ENCODE assay signal across 15 cellular contexts in the genomic region with DNA sequence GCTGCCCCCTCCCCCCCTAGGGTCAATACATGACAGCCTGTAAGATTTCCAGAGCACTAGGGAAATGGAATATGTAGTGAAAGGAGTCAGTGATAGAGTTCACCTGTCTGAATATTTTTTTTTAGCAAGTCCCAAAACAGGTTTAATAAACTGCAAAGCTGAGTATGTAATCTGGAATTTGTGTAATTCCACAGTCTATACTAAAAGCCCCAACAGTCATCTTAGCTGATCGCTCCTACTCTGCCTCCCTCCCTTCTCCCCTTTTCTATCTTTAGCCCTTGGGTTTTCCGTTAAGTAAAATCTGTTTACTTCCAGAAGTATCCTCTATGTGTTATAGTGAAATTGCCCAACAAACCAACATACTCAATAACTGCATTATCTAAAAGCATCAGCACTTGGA. TPM values are rescaled to one million over a fixed set of nuclear protein-coding genes. Genes with fewer than 3 reads are reported as not detected.
DNase-seq lines count a peak whose midpoint lies in the region; ATAC-seq, FAIRE-seq and TF ChIP-seq lines count a peak whose summit lies in the region.
"Had no signal": no experiment of that assay in that cellular context is flagged by ENCODE, and none has a peak within 500 bp of the region (broad histone marks: within the 10 kb centered on the region; RNA-seq: fewer than 3 reads in every experiment).

No MANE protein-coding gene starts in this region.

- peaks cover 47% of the 10 kb centered on the region for H3K79me2 ChIP-seq in keratinocyte (ENCODE audit: control insufficient read depth, insufficient read depth, low read length)

- H3K27me3 ChIP-seq in heart left ventricle (peaks cover 0 to 21% (median 0%) of the 10 kb centered on the region in 9 donors), ascending aorta (no peaks in the 10 kb centered on the region), keratinocyte (ENCODE audit: control insufficient read depth, extremely low read depth, insufficient read depth, low read length) (no peaks in the 10 kb centered on the region), uterus (no peaks in the 10 kb centered on the region)

- no peak for FAIRE-seq in keratinocyte (lab: Jason Lieb, UNC)

- no peaks in the 10 kb centered on the region for H3K9me3 ChIP-seq in heart left ventricle
- no peaks in the 10 kb centered on the region for H3K9me3 ChIP-seq in ascending aorta
- H3K9me3 ChIP-seq in keratinocyte (ENCODE audit: control insufficient read depth, low read depth, low read length): no peaks in the 10 kb centered on the region
- H3K9me3 ChIP-seq in uterus: no peaks in the 10 kb centered on the region
- H3K9me3 ChIP-seq: left lung had no signal

- 9 to 22% (median 18%) methylated on average over 2 of the region's 2 CpGs for WGBS in heart left ventricle, 4 donors

- peak overlapping the region in 1 of 12 donors; percentile 86 for H3K4me3 ChIP-seq in heart left ventricle
- peak overlapping the region in 1 of 2 donors; percentile 94 for H3K4me3 ChIP-seq in ascending aorta
- H3K4me3 ChIP-seq in keratinocyte (ENCODE audit: control insufficient read depth in 2 of 3, extremely low read depth in 1 of 3, insufficient read depth in 2 of 3, low read depth in 1 of 3, low read length in 3 of 3): peak overlapping the region in 2 of 3 experiments; percentile 50 to 57
- H3K4me3 ChIP-seq in uterus: no peak overlapping the region
- H3K4me3 ChIP-seq: left lung had no signal

- H3K27ac ChIP-seq in heart left ventricle (peak overlapping the region in 11 of 12 donors; percentile 71 to 96 (median 88)), ascending aorta (peak overlapping the region; percentile 94 to 97), keratinocyte (ENCODE audit: control insufficient read depth, insufficient read depth, low read length) (peak overlapping the region; percentile 98), uterus (peak overlapping the region; percentile 90)

- DNase-seq in heart left ventricle (no peak), left ventricle myocardium superior (no peak), ascending aorta (ENCODE audit: low spot score in 2 of 2) (no peak), keratinocyte (ENCODE audit: low read depth, low spot score) (no peak), uterus (no peak), NCI-H69 (lab: John Stamatoyannopoulos, UW) (no peak), OCI-M2 (lab: John Stamatoyannopoulos, UW; ENCODE audit: unreplicated experiment) (no peak)
- DNase-seq in activated CD4-positive, CD25-positive, alpha-beta regulatory T cell treated with anti-CD3 and anti-CD28 coated beads, Interleukin-2, amount 50 U/mL, for 72 hours: no peak
- DNase-seq: 8988T; activated CD4-positive, alpha-beta T cell treated with anti-CD3 and anti-CD28 coated beads, Interleukin-2, amount 50 U/mL, for 1 hour; COR-L47; left lung; NCI-H446; nephron progenitor cell; RPMI8226 had no signal

- peaks cover 23 to 83% (median 64%) of the 10 kb centered on the region in 12 donors for H3K4me1 ChIP-seq in heart left ventricle
- peaks cover 9 to 48% of the 10 kb centered on the region in 2 donors for H3K4me1 ChIP-seq in ascending aorta
- peaks cover 74% of the 10 kb centered on the region for H3K4me1 ChIP-seq in keratinocyte (ENCODE audit: control insufficient read depth, extremely low read depth, insufficient read depth, low read length)
- peaks cover 12 to 15% of the 10 kb centered on the region in 2 donors for H3K4me1 ChIP-seq in uterus

- dilution Hi-C loops in keratinocyte (cut with MboI; ENCODE audit: extremely low pct_ligation_motif_present, low sequenced_read_pairs): no loop called here

- H4K20me1 ChIP-seq in keratinocyte (ENCODE audit: control insufficient read depth, extremely low read depth, insufficient read depth, low read length): no peaks in the 10 kb centered on the region

- peak overlapping the region; percentile 100 for H3K4me2 ChIP-seq in keratinocyte (ENCODE audit: control insufficient read depth, extremely low read depth, insufficient read depth, low read depth, low read length)

- H3K9ac ChIP-seq in keratinocyte (ENCODE audit: control insufficient read depth, extremely low read depth, insufficient read depth, low read length): peak overlapping the region; percentile 89

- TF ChIP-seq CTCF in heart left ventricle (IDR thresholded peaks at IDR 0.05) (no peak), ascending aorta (IDR thresholded peaks at IDR 0.05) (no peak), keratinocyte (optimal IDR thresholded peaks at IDR 0.05 in 1 of 3, IDR thresholded peaks at IDR 0.05 in 1 of 3, conservative IDR thresholded peaks at IDR 0.05 in 1 of 3; ENCODE audit: extremely low read depth in 1 of 3, insufficient read depth in 2 of 3, low read length in 3 of 3) (no peak), uterus (IDR thresholded peaks at IDR 0.05) (no peak)

- ATAC-seq in heart left ventricle: no peak
- no peak for ATAC-seq in left ventricle myocardium superior

- no peak overlapping the region for H2AFZ ChIP-seq in keratinocyte (ENCODE audit: control insufficient read depth, low read length)

- TF ChIP-seq POLR2A in heart left ventricle (IDR thresholded peaks at IDR 0.05) (no peak), uterus (IDR thresholded peaks at IDR 0.05) (no peak)

- H3K9me1 ChIP-seq in keratinocyte (ENCODE audit: control insufficient read depth, extremely low read depth, insufficient read depth, low read length): no peaks in the 10 kb centered on the region

- intact Hi-C loops in heart left ventricle (cut with DNase I): loop anchor here in 9 of 10 donors (5.0 to 10.0 kb wide), 10 partner anchors 72 to 815 kb away; no protein-coding TSS in a partner anchor
- intact Hi-C loops in left ventricle myocardium superior (cut with micrococcal nuclease): loop anchor here (10.0 kb wide), 1 partner anchor 105 kb away; no protein-coding TSS in a partner anchor
- intact Hi-C loops in ascending aorta (cut with DNase I): loop anchor here (2.0 to 5.0 kb wide), 2 partner anchors 127 to 762 kb away; no protein-coding TSS in a partner anchor
- intact Hi-C loops in uterus (cut with DNase I; ENCODE audit: low total_unique reads): no loop called here

- H3K36me3 ChIP-seq in heart left ventricle: no peaks in the 10 kb centered on the region
- no peaks in the 10 kb centered on the region for H3K36me3 ChIP-seq in ascending aorta
- H3K36me3 ChIP-seq in keratinocyte (ENCODE audit: control insufficient read depth in 2 of 2, extremely low read depth in 1 of 2, insufficient read depth in 2 of 2, low read length in 2 of 2): peaks cover 0 to 9% of the 10 kb centered on the region in 2 experiments
- no peaks in the 10 kb centered on the region for H3K36me3 ChIP-seq in uterus
- H3K36me3 ChIP-seq: left lung had no signal

RNA-seq across cellular contexts. Expression of gene CDH13, which starts 3.5 kb away (rescaled TPM):
- total RNA-seq in heart left ventricle (100 to 1,000 TPM; 101 to 172 (median 139) TPM), left ventricle myocardium superior (167 TPM), ascending aorta (160 TPM), uterus (10 to 100 TPM; 49.1 to 99.4 (median 82.7) TPM)
- polyA plus RNA-seq in heart left ventricle (10 to 100 TPM; 15.0 to 99.4 TPM), keratinocyte (111 to 137 TPM (median 116 TPM) in 3 replicates)
- polyA plus RNA-seq in keratinocyte (2011; ENCODE audit: low read depth): 82.1 TPM
- polyA plus RNA-seq in keratinocyte (2011; cell fraction: cytosol; rRNA removed): 53.8 and 54.0 TPM in 2 replicates
- polyA plus RNA-seq in keratinocyte (2011; cell fraction: nucleus; rRNA removed): 150 and 170 TPM in 2 replicates
- polyA plus RNA-seq in keratinocyte (2012; ENCODE audit: low replicate concordance): 29.1 and 86.4 TPM in 2 replicates
- polyA minus RNA-seq in keratinocyte: 137 to 178 TPM (median 152 TPM) in 3 replicates
- polyA minus RNA-seq in keratinocyte (2011; cell fraction: cytosol; rRNA and poly(A)+ RNA removed): 77.5 TPM
- 172 and 448 TPM in 2 replicates for polyA minus RNA-seq in keratinocyte (2011; cell fraction: nucleus; rRNA and poly(A)+ RNA removed)

Comparison
In these comparisons a context has a peak if more than half of its experiments do, and no peak if none do; other contexts are left out.
1. H3K4me3 ChIP-seq: peak in keratinocyte (2 of 3); none in uterus (0 of 2).
2. Peak in every context shown above with its lines, with median percentiles within 50 percentile points of each other: H3K27ac ChIP-seq.